18 cellular contexts compared by ENCODE assay signal in genomic region chr3:4565806-4566501, GRCh38.
"Had no signal": no experiment of that assay in that cellular context is flagged by ENCODE, and none has a peak within 500 bp of the region (broad histone marks: within the 10 kb centered on the region; RNA-seq: fewer than 3 reads in every experiment).

No MANE protein-coding gene starts in this region.

- H3K27me3 ChIP-seq: left lung, neutrophil, testis had no signal

- H3K4me3 Mint-ChIP-seq: activated naive CD8-positive, alpha-beta T cell treated with anti-CD3 and anti-CD28 coated beads, Interleukin-2, amount 10 ng/mL, durations not matched to agents 7 days and 5 days; activated T-helper 1 cell treated with anti-CD3 and anti-CD28 coated beads, Interleukin-12 subunit alpha, Interleukin-12 subunit beta, Interleukin-2, Interleukin-4 antibody, amounts not matched to agents 30 ng/mL and 10 ng/mL and 1 ng/mL, durations not matched to agents 14 hours and 24 hours and 36 hours; natural killer cell; stimulated activated naive CD8-positive, alpha-beta T cell treated with anti-CD3 and anti-CD28 coated beads, Interleukin-15, Interleukin-2, amounts not matched to agents 100 ng/mL and 50 ng/mL, for 24 hours had no signal

- DNase-seq: activated CD4-positive, alpha-beta T cell treated with anti-CD3 and anti-CD28 coated beads, Interleukin-2, amount 50 U/mL, for 1 hour; activated CD8-positive, alpha-beta memory T cell treated with anti-CD3 and anti-CD28 coated beads for 24 hours; activated naive CD8-positive, alpha-beta T cell treated with anti-CD3 and anti-CD28 coated beads, Interleukin-2, amount 10 ng/mL, durations not matched to agents 7 days and 5 days; aorta; dermis blood vessel endothelial cell; islet precursor cell; left lung; natural killer cell; right cardiac atrium; small intestine; stimulated activated CD4-positive, alpha-beta T cell treated with anti-CD3 and anti-CD28 coated beads, Interleukin-4, amount 100 ng/mL, for 4 hours; stimulated activated CD8-positive, alpha-beta memory T cell treated with anti-CD3 and anti-CD28 coated beads, Interleukin-4, amount 100 ng/mL, for 48 hours; T-helper 2 cell; testis had no signal

- H3K9me3 ChIP-seq: left lung, neutrophil, testis had no signal

- H3K9me3 Mint-ChIP-seq: activated naive CD8-positive, alpha-beta T cell treated with anti-CD3 and anti-CD28 coated beads, Interleukin-2, amount 10 ng/mL, durations not matched to agents 7 days and 5 days; activated T-helper 1 cell treated with anti-CD3 and anti-CD28 coated beads, Interleukin-12 subunit alpha, Interleukin-12 subunit beta, Interleukin-2, Interleukin-4 antibody, amounts not matched to agents 30 ng/mL and 10 ng/mL and 1 ng/mL, durations not matched to agents 14 hours and 24 hours and 36 hours; natural killer cell; stimulated activated naive CD8-positive, alpha-beta T cell treated with anti-CD3 and anti-CD28 coated beads, Interleukin-15, Interleukin-2, amounts not matched to agents 100 ng/mL and 50 ng/mL, for 24 hours had no signal

- H3K27ac Mint-ChIP-seq: activated naive CD8-positive, alpha-beta T cell treated with anti-CD3 and anti-CD28 coated beads, Interleukin-2, amount 10 ng/mL, durations not matched to agents 7 days and 5 days; activated T-helper 1 cell treated with anti-CD3 and anti-CD28 coated beads, Interleukin-12 subunit alpha, Interleukin-12 subunit beta, Interleukin-2, Interleukin-4 antibody, amounts not matched to agents 30 ng/mL and 10 ng/mL and 1 ng/mL, durations not matched to agents 14 hours and 24 hours and 36 hours; natural killer cell; stimulated activated naive CD8-positive, alpha-beta T cell treated with anti-CD3 and anti-CD28 coated beads, Interleukin-15, Interleukin-2, amounts not matched to agents 100 ng/mL and 50 ng/mL, for 24 hours had no signal

- H3K36me3 ChIP-seq: left lung, neutrophil had no signal

- FAIRE-seq: bronchial epithelial cell, small intestine had no signal

- H3K27me3 Mint-ChIP-seq: activated naive CD8-positive, alpha-beta T cell treated with anti-CD3 and anti-CD28 coated beads, Interleukin-2, amount 10 ng/mL, durations not matched to agents 7 days and 5 days; stimulated activated naive CD8-positive, alpha-beta T cell treated with anti-CD3 and anti-CD28 coated beads, Interleukin-15, Interleukin-2, amounts not matched to agents 100 ng/mL and 50 ng/mL, for 24 hours had no signal

- H3K27ac ChIP-seq: left lung, neutrophil, testis had no signal

- H3K4me1 ChIP-seq: left lung, testis had no signal

- ATAC-seq: natural killer cell, right cardiac atrium had no signal

- H3K4me3 ChIP-seq: left lung, testis had no signal

- H3K36me3 Mint-ChIP-seq: natural killer cell had no signal
